ENCODE assay signal across 9 cellular contexts in genomic region chr21:42830456-42831455, GRCh38. TPM values are rescaled to one million over a fixed set of nuclear protein-coding genes. Genes with fewer than 3 reads are reported as not detected.
A peak's percentile ranks its signal among the peaks of the same experiment; 100 is the strongest.
DNase-seq lines count a peak whose midpoint lies in the region; ATAC-seq, FAIRE-seq and TF ChIP-seq lines count a peak whose summit lies in the region.
"Had no signal": no experiment of that assay in that cellular context is flagged by ENCODE, and none has a peak within 500 bp of the region (broad histone marks: within the 10 kb centered on the region; RNA-seq: fewer than 3 reads in every experiment).

No MANE protein-coding gene starts in this region.

- intact Hi-C loops in HepG2 (cut with micrococcal nuclease; ENCODE audit: unreplicated experiment): no loop called here

- H3K27ac ChIP-seq in BLaER1 treated with 17β-estradiol and CSF1 and Interleukin-3, amounts not matched to agents 10 nM and 100 nM: no peak overlapping the region
- H3K27ac ChIP-seq in HepG2 (ENCODE audit: extremely low read length, insufficient read depth, low read length): no peak overlapping the region
- H3K27ac ChIP-seq: cardiac muscle cell had no signal

- no peak overlapping the region for H3K4me3 ChIP-seq in BLaER1 treated with 17β-estradiol and CSF1 and Interleukin-3, amounts not matched to agents 10 nM and 100 nM
- H3K4me3 ChIP-seq in GM12864 (ENCODE audit: low read depth, low read length) (no peak overlapping the region), HepG2 (replicated peaks in 1 of 3; ENCODE audit: insufficient read depth in 1 of 3, low read depth in 2 of 3, low read length in 3 of 3) (no peak overlapping the region)
- H3K4me3 ChIP-seq: cardiac muscle cell had no signal

- TF ChIP-seq CTCF in GM12864 (IDR thresholded peaks at IDR 0.05; ENCODE audit: low read depth, low read length, missing control alignments) (peak; percentile 7), WTC11 (IDR thresholded peaks at IDR 0.05) (no peak), HepG2 (CRISPR knock-in tag; IDR thresholded peaks at IDR 0.05) (no peak)

- no peak for TF ChIP-seq EP300 in HepG2 (IDR thresholded peaks at IDR 0.05; ENCODE audit: low read depth in 2 of 2, low read length in 2 of 2)
- no peak for TF ChIP-seq EP300 in HepG2 (CRISPR knock-in tag; IDR thresholded peaks at IDR 0.05; ENCODE audit: borderline replicate concordance)

- peak; percentile 8 to 20; a peak in 1 of 4 replicates for TF ChIP-seq POLR2A in HepG2 (IDR thresholded peaks at IDR 0.05; ENCODE audit: insufficient read depth in 1 of 2, low read depth in 2 of 2, low read length in 2 of 2)

- peaks cover 10 to 43% (median 36%) of the 10 kb centered on the region in 10 experiments; a peak in 19 of 20 replicates for H3K4me1 ChIP-seq in BLaER1 treated with 17β-estradiol and CSF1 and Interleukin-3, amounts not matched to agents 10 nM and 100 nM
- no peaks in the 10 kb centered on the region for H3K4me1 ChIP-seq in HepG2 (ENCODE audit: insufficient read depth, low read length)

- no peak overlapping the region for H3K27ac Mint-ChIP-seq in WTC11

- peaks cover 5 to 13% (median 9%) of the 10 kb centered on the region in 11 experiments; a peak in 19 of 22 replicates for H3K9me3 ChIP-seq in BLaER1 treated with 17β-estradiol and CSF1 and Interleukin-3, amounts not matched to agents 10 nM and 100 nM (replicated peaks in 1 of 11)
- no peaks in the 10 kb centered on the region for H3K9me3 ChIP-seq in HepG2 (ENCODE audit: low read length)

- no peaks in the 10 kb centered on the region for H3K36me3 Mint-ChIP-seq in WTC11

- H3K36me3 ChIP-seq in BLaER1 treated with 17β-estradiol and CSF1 and Interleukin-3, amounts not matched to agents 10 nM and 100 nM: no peaks in the 10 kb centered on the region
- no peaks in the 10 kb centered on the region; a peak in 1 of 5 replicates for H3K36me3 ChIP-seq in HepG2 (replicated peaks in 1 of 2; ENCODE audit: control insufficient read depth in 1 of 2, insufficient read depth in 2 of 2, low read length in 2 of 2)
- H3K36me3 ChIP-seq: cardiac muscle cell had no signal

- H3K4me2 ChIP-seq in BLaER1 treated with 17β-estradiol and CSF1 and Interleukin-3, amounts not matched to agents 10 nM and 100 nM: peak overlapping the region; percentile 7 to 58 (median 34); a peak in 18 of 22 replicates
- H3K4me2 ChIP-seq in HepG2 (ENCODE audit: low read depth, low read length): no peak overlapping the region

- POLR2A ChIA-PET in WTC11 (lab: Charles Lee): no interaction called here
- POLR2A ChIA-PET in HepG2 (lab: Yijun Ruan, JAX): interaction anchor here (0.5 kb wide), 1 partner anchor 46 kb away, joined by 3 read pairs; no protein-coding TSS in a partner anchor

- peaks cover 0 to 21% (median 0%) of the 10 kb centered on the region in 11 experiments; a peak in 4 of 22 replicates for H3K27me3 ChIP-seq in BLaER1 treated with 17β-estradiol and CSF1 and Interleukin-3, amounts not matched to agents 10 nM and 100 nM
- H3K27me3 ChIP-seq in HepG2 (ENCODE audit: control insufficient read depth in 1 of 2, insufficient read depth in 2 of 2, low read length in 2 of 2): no peaks in the 10 kb centered on the region
- H3K27me3 ChIP-seq: cardiac muscle cell had no signal

- H3K9me3 Mint-ChIP-seq in WTC11: peaks cover 22% of the 10 kb centered on the region

- ATAC-seq in WTC11: no peak
- ATAC-seq in HepG2: peak; percentile 7; the same call in 1 of the 3 replicates
- ATAC-seq in GM18519 (IDR thresholded peaks at IDR 0.05; ENCODE audit: low FRiP score, unreplicated experiment): no peak

- no peak overlapping the region for H2AFZ ChIP-seq in HepG2 (ENCODE audit: low read length)

- H3K79me2 ChIP-seq in HepG2 (ENCODE audit: insufficient read depth, low read length): no peaks in the 10 kb centered on the region

- CTCF ChIA-PET in WTC11 (lab: Charles Lee): interaction anchor here (0.5 kb wide), 1 partner anchor 39 kb away, joined by 3 read pairs; no protein-coding TSS in a partner anchor
- CTCF ChIA-PET in HepG2 (lab: Yijun Ruan, JAX; ENCODE audit: low intra/inter-chr PET ratio, low total read pairs): no interaction called here

- FAIRE-seq in HepG2 (lab: Jason Lieb, UNC): no peak

- H3K27me3 Mint-ChIP-seq in WTC11 (ENCODE audit: low read depth): peaks cover 66% of the 10 kb centered on the region

- WGBS in HepG2 (ENCODE audit: low lambda C conversion rate): 70% methylated on average over 25 of the region's 25 CpGs

- H4K20me1 ChIP-seq in BLaER1 treated with 17β-estradiol and CSF1 and Interleukin-3, amounts not matched to agents 10 nM and 100 nM: peaks cover 0 to 40% (median 29%) of the 10 kb centered on the region in 11 experiments; a peak in 18 of 22 replicates
- no peaks in the 10 kb centered on the region for H4K20me1 ChIP-seq in HepG2 (ENCODE audit: insufficient read depth, low read length)

- no peak overlapping the region for H3K4me3 Mint-ChIP-seq in WTC11

- in situ Hi-C loops in HepG2 (cut with HindIII; ENCODE audit: extremely low pct_ligation_motif_present, low pct_unique_long_range_greater_than_20kb): loop anchor here (10.0 kb wide), 1 partner anchor 176 kb away; the partner anchor contains the start of gene PDE9A

- no peak for DNase-seq in GM12864 (ENCODE audit: low read depth)
- DNase-seq in WTC11 (ENCODE audit: low spot score): no peak
- no peak for DNase-seq in HepG2 (ENCODE audit: low spot score)
- no peak for DNase-seq in NCI-H2171 treated with DMSO at 0.1 percent for 48 hours (lab: John Stamatoyannopoulos, UW)
- no peak for DNase-seq in NCI-H1048 (lab: John Stamatoyannopoulos, UW)
- DNase-seq: GOT3 had no signal

- H3K4me1 Mint-ChIP-seq in WTC11: peaks cover 16% of the 10 kb centered on the region

- BruUV-seq in HepG2 (replicated peaks; lab: Mats Ljungman, UMichigan): no TSS peak

- H3K9ac ChIP-seq in BLaER1 treated with 17β-estradiol and CSF1 and Interleukin-3, amounts not matched to agents 10 nM and 100 nM: no peak overlapping the region
- H3K9ac ChIP-seq in HepG2 (ENCODE audit: insufficient read depth, low read depth, low read length): no peak overlapping the region

- TF ChIP-seq RAD21 in HepG2 (CRISPR knock-in tag; IDR thresholded peaks at IDR 0.05): no peak

TF ChIP-seq in WTC11, 78 proteins besides CTCF, POLR2A, EP300 and RAD21:
- TF ChIP-seq RELA (CRISPR knock-in tag; IDR thresholded peaks at IDR 0.05; ENCODE audit: borderline replicate concordance) (no peak), FOXJ3 (CRISPR knock-in tag; IDR thresholded peaks at IDR 0.05; ENCODE audit: borderline replicate concordance) (no peak), ZNF317 (CRISPR knock-in tag; IDR thresholded peaks at IDR 0.05; ENCODE audit: borderline replicate concordance, low read depth) (0 out of 2 replicates have a peak, but pooled peaks have one; percentile 9), ELF4 (CRISPR knock-in tag; IDR thresholded peaks at IDR 0.05; ENCODE audit: low read depth) (no peak)

TF ChIP-seq in HepG2, 621 proteins besides CTCF, POLR2A, EP300 and RAD21:
- TF ChIP-seq RBM22 (optimal IDR thresholded peaks at IDR 0.05; ENCODE audit: low read length) (peak; percentile 14), ZNF235 (CRISPR knock-in tag; IDR thresholded peaks at IDR 0.05; ENCODE audit: borderline replicate concordance) (no peak), XRCC5 (optimal IDR thresholded peaks at IDR 0.05; ENCODE audit: low read length) (no peak)
- TF ChIP-seq, protein P1, sequence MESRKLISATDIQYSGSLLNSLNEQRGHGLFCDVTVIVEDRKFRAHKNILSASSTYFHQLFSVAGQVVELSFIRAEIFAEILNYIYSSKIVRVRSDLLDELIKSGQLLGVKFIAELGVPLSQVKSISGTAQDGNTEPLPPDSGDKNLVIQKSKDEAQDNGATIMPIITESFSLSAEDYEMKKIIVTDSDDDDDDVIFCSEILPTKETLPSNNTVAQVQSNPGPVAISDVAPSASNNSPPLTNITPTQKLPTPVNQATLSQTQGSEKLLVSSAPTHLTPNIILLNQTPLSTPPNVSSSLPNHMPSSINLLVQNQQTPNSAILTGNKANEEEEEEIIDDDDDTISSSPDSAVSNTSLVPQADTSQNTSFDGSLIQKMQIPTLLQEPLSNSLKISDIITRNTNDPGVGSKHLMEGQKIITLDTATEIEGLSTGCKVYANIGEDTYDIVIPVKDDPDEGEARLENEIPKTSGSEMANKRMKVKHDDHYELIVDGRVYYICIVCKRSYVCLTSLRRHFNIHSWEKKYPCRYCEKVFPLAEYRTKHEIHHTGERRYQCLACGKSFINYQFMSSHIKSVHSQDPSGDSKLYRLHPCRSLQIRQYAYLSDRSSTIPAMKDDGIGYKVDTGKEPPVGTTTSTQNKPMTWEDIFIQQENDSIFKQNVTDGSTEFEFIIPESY (CRISPR knock-in tag; IDR thresholded peaks at IDR 0.05): peak; percentile 83

RNA-seq across cellular contexts. Expression of gene WDR4, which starts 48.6 kb away (rescaled TPM):
- total RNA-seq in WTC11 (2021) (41.5 to 42.6 TPM (median 42.2 TPM) in 3 replicates), HepG2 (2016; rRNA removed; fragmentation: Illumina TruSeq; extraction: Trizol) (14.4 and 14.8 TPM in 2 replicates)
- total RNA-seq in HepG2 (2016; cell fraction: cytosol; rRNA removed; fragmentation: Illumina TruSeq; extraction: Trizol; ENCODE audit: low read depth): 5.6 and 6.6 TPM in 2 replicates
- total RNA-seq in HepG2 (2016; cell fraction: insoluble cytoplasmic fraction; rRNA removed; fragmentation: Illumina TruSeq; extraction: Trizol): 13.1 and 14.9 TPM in 2 replicates
- 6.4 and 7.7 TPM in 2 replicates for total RNA-seq in HepG2 (2016; cell fraction: membrane; rRNA removed; fragmentation: Illumina TruSeq; extraction: Trizol)
- total RNA-seq in HepG2 (2016; cell fraction: nucleus; rRNA removed; fragmentation: Illumina TruSeq; extraction: Trizol): 19.0 and 23.6 TPM in 2 replicates
- polyA plus RNA-seq in HepG2 (2011; rRNA removed): 10.9 and 11.3 TPM in 2 replicates
- polyA plus RNA-seq in HepG2 (2011; cell fraction: cytosol; rRNA removed): 9.4 and 15.2 TPM in 2 replicates
- 45.2 and 52.9 TPM in 2 replicates for polyA plus RNA-seq in HepG2 (2011; cell fraction: nucleus; rRNA removed)
- 10.2 and 10.8 TPM in 2 replicates for polyA plus RNA-seq in HepG2 (2012)
- polyA plus RNA-seq in HepG2 (2016; cell fraction: cytosol; fragmentation: Illumina TruSeq; extraction: Trizol; ENCODE audit: low read depth): 3.4 and 3.8 TPM in 2 replicates
- 17.9 and 21.8 TPM in 2 replicates for polyA plus RNA-seq in HepG2 (2016; cell fraction: insoluble cytoplasmic fraction; fragmentation: Illumina TruSeq; extraction: Trizol; ENCODE audit: low read depth)
- polyA plus RNA-seq in HepG2 (2016; cell fraction: membrane; fragmentation: Illumina TruSeq; extraction: Trizol; ENCODE audit: low read depth): 5.6 and 6.6 TPM in 2 replicates
- polyA plus RNA-seq in HepG2 (2016; cell fraction: nucleus; fragmentation: Illumina TruSeq; extraction: Trizol; ENCODE audit: insufficient read depth, low read depth): 29.4 and 30.7 TPM in 2 replicates
- polyA minus RNA-seq in HepG2 (2011; rRNA and poly(A)+ RNA removed; ENCODE audit: low replicate concordance): 35.6 and 97.8 TPM in 2 replicates
- polyA minus RNA-seq in HepG2 (2011; cell fraction: cytosol; rRNA and poly(A)+ RNA removed): 5.3 and 5.5 TPM in 2 replicates
- 31.8 and 38.4 TPM in 2 replicates for polyA minus RNA-seq in HepG2 (2011; cell fraction: nucleus; rRNA and poly(A)+ RNA removed)
